15 cellular contexts compared by ENCODE assay signal in genomic region chr4:150328496-150328895, GRCh38.
A peak's percentile ranks its signal among the peaks of the same experiment; 100 is the strongest.
DNase-seq lines count a peak whose midpoint lies in the region; ATAC-seq and TF ChIP-seq lines count a peak whose summit lies in the region.
"Had no signal": no experiment of that assay in that cellular context is flagged by ENCODE, and none has a peak within 500 bp of the region (broad histone marks: within the 10 kb centered on the region; RNA-seq: fewer than 3 reads in every experiment).

No MANE protein-coding gene starts in this region.

- H3K9me3 ChIP-seq in SU-DHL-6 (ENCODE audit: insufficient read depth, low read length): no peaks in the 10 kb centered on the region
- H3K9me3 ChIP-seq: BLaER1 had no signal

- H3K4me1 Mint-ChIP-seq in mesothelial cell of epicardium: peaks cover 34% of the 10 kb centered on the region
- H3K4me1 Mint-ChIP-seq in natural killer cell treated with Interleukin-12 subunit alpha and Interleukin-12 subunit beta and Interleukin-15 and Interleukin-18, amount 100 ng/mL, for 72 hours (ENCODE audit: low read depth in 2 of 2): peaks cover 0 to 6% of the 10 kb centered on the region in 2 donors

- no peak overlapping the region for H2AFZ ChIP-seq in SU-DHL-6 (ENCODE audit: low read depth, low read length, severe bottlenecking)
- H2AFZ ChIP-seq: GM23338 had no signal

- H3K27me3 Mint-ChIP-seq in mesothelial cell of epicardium (ENCODE audit: low read depth): no peaks in the 10 kb centered on the region
- no peaks in the 10 kb centered on the region for H3K27me3 Mint-ChIP-seq in natural killer cell treated with Interleukin-12 subunit alpha and Interleukin-12 subunit beta and Interleukin-15 and Interleukin-18, amount 100 ng/mL, for 72 hours

- H3K36me3 Mint-ChIP-seq in mesothelial cell of epicardium: peaks cover 11% of the 10 kb centered on the region
- peaks cover 4% of the 10 kb centered on the region for H3K36me3 Mint-ChIP-seq in natural killer cell treated with Interleukin-12 subunit alpha and Interleukin-12 subunit beta and Interleukin-15 and Interleukin-18, amount 100 ng/mL, for 72 hours

- no peak overlapping the region for H3K4me3 Mint-ChIP-seq in mesothelial cell of epicardium
- no peak overlapping the region for H3K4me3 Mint-ChIP-seq in natural killer cell treated with Interleukin-12 subunit alpha and Interleukin-12 subunit beta and Interleukin-15 and Interleukin-18, amount 100 ng/mL, for 72 hours
- H3K4me3 Mint-ChIP-seq: GM23338, H9 had no signal

- DNase-seq in SIG-M5 treated with dmso at 0.1 percent for 504 hours (lab: John Stamatoyannopoulos, UW; ENCODE audit: unreplicated experiment) (peak; percentile 4), SIG-M5 (lab: John Stamatoyannopoulos, UW) (no peak), MV-4-11 (lab: John Stamatoyannopoulos, UW) (peak; percentile 13), mesothelial cell of epicardium (ENCODE audit: low spot score in 2 of 2, unreplicated experiment in 2 of 2) (no peak), superior temporal gyrus (ENCODE audit: extremely low spot score) (no peak), NCI-H146 (lab: John Stamatoyannopoulos, UW) (no peak)
- no peak for DNase-seq in natural killer cell treated with Interleukin-12 subunit alpha and Interleukin-12 subunit beta and Interleukin-15 and Interleukin-18, amount 100 ng/mL, for 72 hours (ENCODE audit: low spot score)
- DNase-seq: 8988T, AML-193, DMS53, H9 had no signal

- no peaks in the 10 kb centered on the region for H3K36me3 ChIP-seq in SU-DHL-6 (ENCODE audit: low read length)
- H3K36me3 ChIP-seq: BLaER1 had no signal

- H3K27ac ChIP-seq in SU-DHL-6 (ENCODE audit: low read depth, low read length): no peak overlapping the region
- H3K27ac ChIP-seq: BLaER1 had no signal

- no peak for ATAC-seq in natural killer cell treated with Interleukin-12 subunit alpha and Interleukin-12 subunit beta and Interleukin-15 and Interleukin-18, amount 100 ng/mL, for 72 hours
- ATAC-seq: GM23338, HepG2 had no signal

- H3K4me2 ChIP-seq in SU-DHL-6 (ENCODE audit: low read depth, low read length, poor library complexity, severe bottlenecking): peak overlapping the region; percentile 21
- H3K4me2 ChIP-seq: BLaER1, GM23338 had no signal

- no peaks in the 10 kb centered on the region for H3K27me3 ChIP-seq in SU-DHL-6 (ENCODE audit: low read length)
- H3K27me3 ChIP-seq: BLaER1 had no signal

- TF ChIP-seq CTCF in SU-DHL-6 (IDR thresholded peaks at IDR 0.05; ENCODE audit: insufficient read depth, low read length, poor library complexity, severe bottlenecking) (no peak), mesothelial cell of epicardium (IDR thresholded peaks at IDR 0.05; ENCODE audit: unreplicated experiment) (no peak)

- no peak overlapping the region for H3K9ac ChIP-seq in SU-DHL-6 (ENCODE audit: low read length)
- H3K9ac ChIP-seq: BLaER1 had no signal

- H3K4me3 ChIP-seq in SU-DHL-6 (ENCODE audit: insufficient read depth, low read length, poor library complexity, severe bottlenecking): no peak overlapping the region
- H3K4me3 ChIP-seq: BLaER1, GM23338 had no signal

- no peaks in the 10 kb centered on the region for H3K9me2 ChIP-seq in SU-DHL-6 (replicated peaks; ENCODE audit: insufficient read depth, low read length)

- no peaks in the 10 kb centered on the region for H3F3A ChIP-seq in SU-DHL-6 (ENCODE audit: insufficient read depth)

- H4K20me1 ChIP-seq in SU-DHL-6 (ENCODE audit: low read depth, low read length): no peaks in the 10 kb centered on the region
- H4K20me1 ChIP-seq: BLaER1 had no signal

- peak overlapping the region; percentile 90 for H3K27ac Mint-ChIP-seq in mesothelial cell of epicardium
- H3K27ac Mint-ChIP-seq in natural killer cell treated with Interleukin-12 subunit alpha and Interleukin-12 subunit beta and Interleukin-15 and Interleukin-18, amount 100 ng/mL, for 72 hours: no peak overlapping the region
- H3K27ac Mint-ChIP-seq: GM23338, H9 had no signal

- peaks cover 5% of the 10 kb centered on the region for H3K9me3 Mint-ChIP-seq in mesothelial cell of epicardium
- H3K9me3 Mint-ChIP-seq in natural killer cell treated with Interleukin-12 subunit alpha and Interleukin-12 subunit beta and Interleukin-15 and Interleukin-18, amount 100 ng/mL, for 72 hours: no peaks in the 10 kb centered on the region
- H3K9me3 Mint-ChIP-seq: GM23338, H9 had no signal

- no peaks in the 10 kb centered on the region for H3K79me2 ChIP-seq in SU-DHL-6 (ENCODE audit: insufficient read depth, low read length)

Comparison
In these comparisons a context has a peak if more than half of its experiments do, and no peak if none do; other contexts are left out.
1. DNase-seq: peak in SIG-M5 treated with dmso at 0.1 percent for 504 hours (single experiment) and MV-4-11 (single experiment); none in SIG-M5 (single experiment), mesothelial cell of epicardium (0 of 2), natural killer cell treated with Interleukin-12 subunit alpha and Interleukin-12 subunit beta and Interleukin-15 and Interleukin-18, amount 100 ng/mL, for 72 hours (single experiment), superior temporal gyrus (single experiment) and NCI-H146 (single experiment).